In genomic region chr20:47346172-47346571, GRCh38 we compare ENCODE assay signal across 11 cellular contexts. TPM values are rescaled to one million over a fixed set of nuclear protein-coding genes. Genes with fewer than 3 reads are reported as not detected.
A peak's percentile ranks its signal among the peaks of the same experiment; 100 is the strongest.
DNase-seq lines count a peak whose midpoint lies in the region; ATAC-seq and TF ChIP-seq lines count a peak whose summit lies in the region.
"Had no signal": no experiment of that assay in that cellular context is flagged by ENCODE, and none has a peak within 500 bp of the region (broad histone marks: within the 10 kb centered on the region; RNA-seq: fewer than 3 reads in every experiment).

No MANE protein-coding gene starts in this region.

- peaks cover 18 to 32% (median 26%) of the 10 kb centered on the region in 7 donors for H3K4me1 Mint-ChIP-seq in naive thymus-derived CD4-positive, alpha-beta T cell

- H3K27me3 Mint-ChIP-seq in naive thymus-derived CD4-positive, alpha-beta T cell: no peaks in the 10 kb centered on the region

- peak overlapping the region; percentile 10 for H3K27ac ChIP-seq in cardiac muscle cell
- peak overlapping the region; percentile 73 for H3K27ac ChIP-seq in angular gyrus (ENCODE audit: low read depth, low read length)
- H3K27ac ChIP-seq in naive thymus-derived CD4-positive, alpha-beta T cell (ENCODE audit: low read depth, low read length): no peak overlapping the region
- H3K27ac ChIP-seq in upper lobe of right lung: no peak overlapping the region

- peak overlapping the region; percentile 25 to 89 (median 77) for H3K27ac Mint-ChIP-seq in naive thymus-derived CD4-positive, alpha-beta T cell
- H3K27ac Mint-ChIP-seq: T-helper 2 cell treated with Interferon-gamma antibody and Interleukin-4, amounts not matched to agents 5 μg/mL and 100 μg/mL, for 36 hours had no signal

- CTCF ChIA-PET in naive thymus-derived CD4-positive, alpha-beta T cell (lab: Charles Lee): interaction anchor here (0.8 to 3.9 kb wide), 4 partner anchors 10 to 73 kb away, joined by 3 to 13 read pairs (median 6); partner anchors contain the start of gene ZMYND8

- TF ChIP-seq CTCF in cardiac muscle cell (IDR thresholded peaks at IDR 0.05; ENCODE audit: low read depth, low read length): no peak
- TF ChIP-seq CTCF in upper lobe of right lung (IDR thresholded peaks at IDR 0.05): no peak

- peaks cover 43% of the 10 kb centered on the region for H3K4me1 ChIP-seq in cardiac muscle cell (ENCODE audit: low read depth)
- H3K4me1 ChIP-seq in naive thymus-derived CD4-positive, alpha-beta T cell (ENCODE audit: control insufficient read depth in 2 of 2, insufficient read depth in 2 of 2, low read length in 2 of 2): peaks cover 28 to 49% of the 10 kb centered on the region in 2 donors
- peaks cover 44% of the 10 kb centered on the region for H3K4me1 ChIP-seq in upper lobe of right lung

- no peaks in the 10 kb centered on the region for H3K27me3 ChIP-seq in cardiac muscle cell
- no peaks in the 10 kb centered on the region for H3K27me3 ChIP-seq in naive thymus-derived CD4-positive, alpha-beta T cell (ENCODE audit: control insufficient read depth in 2 of 2, insufficient read depth in 2 of 2, low read length in 2 of 2)
- no peaks in the 10 kb centered on the region for H3K27me3 ChIP-seq in upper lobe of right lung

- DNase-seq in cardiac muscle cell (ENCODE audit: low read depth in 1 of 2, low spot score in 1 of 2) (no peak), Right ventricle myocardium inferior (ENCODE audit: missing footprints) (no peak), upper lobe of right lung (no peak), DMS79 (lab: John Stamatoyannopoulos, UW) (no peak)
- peak in 3 of 9 donors; percentile 14 to 27 (median 14) for DNase-seq in naive thymus-derived CD4-positive, alpha-beta T cell

- H3K9me3 Mint-ChIP-seq in naive thymus-derived CD4-positive, alpha-beta T cell: no peaks in the 10 kb centered on the region
- H3K9me3 Mint-ChIP-seq: T-helper 2 cell treated with Interferon-gamma antibody and Interleukin-4, amounts not matched to agents 5 μg/mL and 100 μg/mL, for 36 hours had no signal

- peak overlapping the region in 8 of 10 donors; percentile 51 to 82 (median 67) for H3K4me3 Mint-ChIP-seq in naive thymus-derived CD4-positive, alpha-beta T cell
- H3K4me3 Mint-ChIP-seq: T-helper 2 cell treated with Interferon-gamma antibody and Interleukin-4, amounts not matched to agents 5 μg/mL and 100 μg/mL, for 36 hours had no signal

- H3K4me3 ChIP-seq in cardiac muscle cell (no peak overlapping the region), upper lobe of right lung (no peak overlapping the region)
- H3K4me3 ChIP-seq in naive thymus-derived CD4-positive, alpha-beta T cell (ENCODE audit: low read length): no peak overlapping the region

- H3K36me3 ChIP-seq in cardiac muscle cell (peaks cover 2% of the 10 kb centered on the region), upper lobe of right lung (peaks cover 23% of the 10 kb centered on the region)
- H3K36me3 ChIP-seq in naive thymus-derived CD4-positive, alpha-beta T cell (ENCODE audit: control insufficient read depth in 2 of 3, insufficient read depth in 3 of 3, low read length in 3 of 3): peaks cover 6 to 33% (median 10%) of the 10 kb centered on the region in 3 experiments

- peaks cover 5 to 30% (median 24%) of the 10 kb centered on the region in 5 donors for H3K36me3 Mint-ChIP-seq in naive thymus-derived CD4-positive, alpha-beta T cell

- intact Hi-C loops in Right ventricle myocardium inferior (cut with DNase I): no loop called here
- intact Hi-C loops in naive thymus-derived CD4-positive, alpha-beta T cell (cut with micrococcal nuclease): loop anchor here in 1 of 2 donors (1.0 to 5.0 kb wide), 2 partner anchors 10 to 44 kb away; partner anchors contain the start of gene ZMYND8
- intact Hi-C loops in upper lobe of right lung (cut with DNase I): no loop called here

- ATAC-seq in Right ventricle myocardium inferior (no peak), upper lobe of right lung (peak; percentile 23), HG02885 (IDR thresholded peaks at IDR 0.05; ENCODE audit: poor library complexity, unreplicated experiment) (no peak), GM18511 (IDR thresholded peaks at IDR 0.05; ENCODE audit: unreplicated experiment) (no peak)
- peak; percentile 32 for ATAC-seq in naive thymus-derived CD4-positive, alpha-beta T cell
- ATAC-seq: esophagus mucosa, sciatic nerve had no signal

- POLR2A ChIA-PET in naive thymus-derived CD4-positive, alpha-beta T cell (lab: Charles Lee): interaction anchor here (5.9 kb wide), 1 partner anchor 11 kb away, joined by 50 read pairs; the partner anchor contains the start of gene ZMYND8

- no peaks in the 10 kb centered on the region for H3K9me3 ChIP-seq in cardiac muscle cell (ENCODE audit: low read depth)
- no peaks in the 10 kb centered on the region for H3K9me3 ChIP-seq in naive thymus-derived CD4-positive, alpha-beta T cell (ENCODE audit: control insufficient read depth in 2 of 3, low read length in 3 of 3)
- no peaks in the 10 kb centered on the region for H3K9me3 ChIP-seq in upper lobe of right lung

RNA-seq across cellular contexts. Expression of gene ZMYND8, which starts 10.3 kb away (rescaled TPM):
- total RNA-seq in cardiac muscle cell (33.0 and 45.0 TPM in 2 replicates), Right ventricle myocardium inferior (36.1 TPM), upper lobe of right lung (45.7 TPM)
- polyA plus RNA-seq in cardiac muscle cell: 27.5 and 27.6 TPM in 2 replicates
- 10 to 100 TPM; 54.5 to 83.0 (median 68.5) TPM for total RNA-seq in naive thymus-derived CD4-positive, alpha-beta T cell
- 10 to 100 TPM; 12.7 to 28.7 TPM for polyA plus RNA-seq in naive thymus-derived CD4-positive, alpha-beta T cell

Comparison
In these comparisons a context has a peak if more than half of its experiments do, and no peak if none do; other contexts are left out.
1. H3K27ac ChIP-seq: peak in cardiac muscle cell (single experiment) and angular gyrus (single experiment); none in naive thymus-derived CD4-positive, alpha-beta T cell (single experiment) and upper lobe of right lung (single experiment).
2. ATAC-seq: peak in naive thymus-derived CD4-positive, alpha-beta T cell (single experiment) and upper lobe of right lung (single experiment); none in Right ventricle myocardium inferior (single experiment), HG02885 (single experiment) and GM18511 (single experiment).